Comparison of ENCODE assay signal across 9 cellular contexts in genomic region chr2:235659767-235660322, GRCh38.
DNase-seq lines count a peak whose midpoint lies in the region; ATAC-seq and TF ChIP-seq lines count a peak whose summit lies in the region.
"Had no signal": no experiment of that assay in that cellular context is flagged by ENCODE, and none has a peak within 500 bp of the region (broad histone marks: within the 10 kb centered on the region; RNA-seq: fewer than 3 reads in every experiment).

No MANE protein-coding gene starts in this region.

- H3K27me3 ChIP-seq in breast epithelium (no peaks in the 10 kb centered on the region), iPS-20b (ENCODE audit: insufficient read depth, low read length) (no peaks in the 10 kb centered on the region), upper lobe of right lung (no peaks in the 10 kb centered on the region)

- BruUV-seq in MCF 10A (replicated peaks; lab: Mats Ljungman, UMichigan): no TSS peak

- POLR2A ChIA-PET in MCF 10A (lab: Yijun Ruan, JAX): interaction anchor here (0.7 kb wide), 1 partner anchor 86 kb away, joined by 3 read pairs; no protein-coding TSS in a partner anchor

- CTCF ChIA-PET in MCF 10A (lab: Yijun Ruan, JAX): no interaction called here

- H3K36me3 ChIP-seq in breast epithelium: no peaks in the 10 kb centered on the region
- H3K36me3 ChIP-seq in iPS-20b (ENCODE audit: insufficient read depth, low read depth, low read length): no peaks in the 10 kb centered on the region
- H3K36me3 ChIP-seq in upper lobe of right lung: no peaks in the 10 kb centered on the region

- H3K9me3 ChIP-seq in breast epithelium (no peaks in the 10 kb centered on the region), iPS-20b (ENCODE audit: insufficient read depth, low read depth, low read length) (no peaks in the 10 kb centered on the region), upper lobe of right lung (no peaks in the 10 kb centered on the region)

- DNase-seq in breast epithelium (ENCODE audit: low spot score in 2 of 2): no peak
- DNase-seq in MCF 10A (ENCODE audit: unreplicated experiment): no peak
- DNase-seq in upper lobe of right lung: peak; percentile 37
- no peak for DNase-seq in NCI-H1436 (lab: John Stamatoyannopoulos, UW)
- DNase-seq in NCI-H69 (lab: John Stamatoyannopoulos, UW): no peak
- no peak for DNase-seq in activated CD4-positive, alpha-beta T cell treated with anti-CD3 and anti-CD28 coated beads, Interleukin-2, amount 50 U/mL, for 4 hours
- DNase-seq: NCI-H1930 had no signal

- intact Hi-C loops in breast epithelium (cut with DNase I; ENCODE audit: low total_unique reads): no loop called here
- intact Hi-C loops in MCF 10A (cut with micrococcal nuclease): no loop called here
- intact Hi-C loops in upper lobe of right lung (cut with DNase I): no loop called here

- TF ChIP-seq CTCF in breast epithelium (IDR thresholded peaks at IDR 0.05) (no peak), MCF 10A (IDR thresholded peaks at IDR 0.05; ENCODE audit: unreplicated experiment) (no peak), upper lobe of right lung (IDR thresholded peaks at IDR 0.05) (no peak)

- no peak overlapping the region for H3K27ac Mint-ChIP-seq in MCF 10A (ENCODE audit: low read depth, unreplicated experiment)
- H3K27ac Mint-ChIP-seq in activated T-helper 17 cell treated with anti-CD3 and anti-CD28 coated beads, Interleukin-2, amount 50 U/mL, for 72 hours: no peak overlapping the region

- H3K4me1 ChIP-seq in breast epithelium: no peaks in the 10 kb centered on the region
- peaks cover 50% of the 10 kb centered on the region for H3K4me1 ChIP-seq in iPS-20b (ENCODE audit: insufficient read depth, low read length)
- peaks cover 10% of the 10 kb centered on the region for H3K4me1 ChIP-seq in upper lobe of right lung

- peak; percentile 62 for ATAC-seq in activated T-helper 17 cell treated with anti-CD3 and anti-CD28 coated beads, Interleukin-2, amount 50 U/mL, for 72 hours (replicated peaks)
- no peak for ATAC-seq in upper lobe of right lung

- no peak overlapping the region for H3K4me3 ChIP-seq in breast epithelium
- no peak overlapping the region; the same call in 1 of the 2 replicates for H3K4me3 ChIP-seq in iPS-20b (ENCODE audit: low read length)
- H3K4me3 ChIP-seq in upper lobe of right lung: no peak overlapping the region

- H3K9ac ChIP-seq in iPS-20b (ENCODE audit: low read depth, low read length): peak overlapping the region; percentile 82; the same call in 1 of the 2 replicates

- H3K27me3 Mint-ChIP-seq in MCF 10A (ENCODE audit: insufficient read depth, unreplicated experiment): no peaks in the 10 kb centered on the region
- H3K27me3 Mint-ChIP-seq in activated T-helper 17 cell treated with anti-CD3 and anti-CD28 coated beads, Interleukin-2, amount 50 U/mL, for 72 hours: peaks cover 53% of the 10 kb centered on the region

- no peaks in the 10 kb centered on the region for H3K9me3 Mint-ChIP-seq in MCF 10A (ENCODE audit: unreplicated experiment)
- no peaks in the 10 kb centered on the region for H3K9me3 Mint-ChIP-seq in activated T-helper 17 cell treated with anti-CD3 and anti-CD28 coated beads, Interleukin-2, amount 50 U/mL, for 72 hours

- TF ChIP-seq POLR2A in breast epithelium (IDR thresholded peaks at IDR 0.05): no peak

- H3K36me3 Mint-ChIP-seq in MCF 10A (ENCODE audit: insufficient read depth, unreplicated experiment): peaks cover 12% of the 10 kb centered on the region
- H3K36me3 Mint-ChIP-seq in activated T-helper 17 cell treated with anti-CD3 and anti-CD28 coated beads, Interleukin-2, amount 50 U/mL, for 72 hours (ENCODE audit: low read depth): no peaks in the 10 kb centered on the region

- peak overlapping the region; percentile 8 to 75 for H3K27ac ChIP-seq in breast epithelium
- no peak overlapping the region for H3K27ac ChIP-seq in iPS-20b (ENCODE audit: low read length)
- no peak overlapping the region for H3K27ac ChIP-seq in upper lobe of right lung

- H3K4me3 Mint-ChIP-seq in MCF 10A (ENCODE audit: unreplicated experiment): no peak overlapping the region
- no peak overlapping the region for H3K4me3 Mint-ChIP-seq in activated T-helper 17 cell treated with anti-CD3 and anti-CD28 coated beads, Interleukin-2, amount 50 U/mL, for 72 hours

- peaks cover 5% of the 10 kb centered on the region for H3K4me1 Mint-ChIP-seq in MCF 10A (ENCODE audit: insufficient read depth, unreplicated experiment)
- no peaks in the 10 kb centered on the region for H3K4me1 Mint-ChIP-seq in activated T-helper 17 cell treated with anti-CD3 and anti-CD28 coated beads, Interleukin-2, amount 50 U/mL, for 72 hours

Comparison
In these comparisons a context has a peak if more than half of its experiments do, and no peak if none do; other contexts are left out.
1. H3K27ac ChIP-seq: peak in breast epithelium (2 of 2); none in iPS-20b (single experiment) and upper lobe of right lung (single experiment).